16 cellular contexts compared by ENCODE assay signal in genomic region chr14:104395276-104395675, GRCh38.
DNase-seq lines count a peak whose midpoint lies in the region; ATAC-seq, FAIRE-seq and TF ChIP-seq lines count a peak whose summit lies in the region.
"Had no signal": no experiment of that assay in that cellular context is flagged by ENCODE, and none has a peak within 500 bp of the region (broad histone marks: within the 10 kb centered on the region; RNA-seq: fewer than 3 reads in every experiment).

No MANE protein-coding gene starts in this region.

- peaks cover 15% of the 10 kb centered on the region for H3K9me3 Mint-ChIP-seq in T-helper 2 cell treated with Interferon-gamma antibody and Interleukin-4, amounts not matched to agents 5 μg/mL and 100 μg/mL, for 36 hours
- H3K9me3 Mint-ChIP-seq in CD4-positive, alpha-beta T cell: no peaks in the 10 kb centered on the region
- H3K9me3 Mint-ChIP-seq in activated T-helper 17 cell treated with anti-CD3 and anti-CD28 coated beads, Interleukin-2, amount 50 U/mL, for 72 hours: peaks cover 9% of the 10 kb centered on the region
- peaks cover 0 to 25% (median 9%) of the 10 kb centered on the region in 9 donors for H3K9me3 Mint-ChIP-seq in naive thymus-derived CD8-positive, alpha-beta T cell

- peaks cover 3% of the 10 kb centered on the region for H3K36me3 Mint-ChIP-seq in T-helper 2 cell treated with Interferon-gamma antibody and Interleukin-4, amounts not matched to agents 5 μg/mL and 100 μg/mL, for 36 hours (ENCODE audit: low read depth)
- H3K36me3 Mint-ChIP-seq in CD4-positive, alpha-beta T cell (ENCODE audit: low read depth): peaks cover 4% of the 10 kb centered on the region
- H3K36me3 Mint-ChIP-seq in activated T-helper 17 cell treated with anti-CD3 and anti-CD28 coated beads, Interleukin-2, amount 50 U/mL, for 72 hours (ENCODE audit: low read depth): no peaks in the 10 kb centered on the region
- peaks cover 2 to 7% (median 6%) of the 10 kb centered on the region in 3 donors for H3K36me3 Mint-ChIP-seq in naive thymus-derived CD8-positive, alpha-beta T cell

- intact Hi-C loops in CD4-positive, alpha-beta T cell (cut with DNase I, micrococcal nuclease): no loop called here

- peak overlapping the region; percentile 39 for H3K27ac Mint-ChIP-seq in T-helper 2 cell treated with Interferon-gamma antibody and Interleukin-4, amounts not matched to agents 5 μg/mL and 100 μg/mL, for 36 hours
- peak overlapping the region; percentile 89 for H3K27ac Mint-ChIP-seq in CD4-positive, alpha-beta T cell
- H3K27ac Mint-ChIP-seq in activated T-helper 17 cell treated with anti-CD3 and anti-CD28 coated beads, Interleukin-2, amount 50 U/mL, for 72 hours: no peak overlapping the region
- peak overlapping the region; percentile 89 to 99 (median 97) for H3K27ac Mint-ChIP-seq in naive thymus-derived CD8-positive, alpha-beta T cell

- TF ChIP-seq POLR2A in H54 (IDR thresholded peaks at IDR 0.05; ENCODE audit: low read depth, low read length): no peak

- POLR2A ChIA-PET in CD4-positive, alpha-beta T cell (lab: Charles Lee): no interaction called here
- POLR2A ChIA-PET in naive thymus-derived CD8-positive, alpha-beta T cell (lab: Charles Lee): no interaction called here

- no peak for DNase-seq in T-helper 2 cell treated with Interferon-gamma antibody and Interleukin-4, amounts not matched to agents 5 μg/mL and 100 μg/mL, for 36 hours (ENCODE audit: low spot score)
- DNase-seq in T-helper 2 cell: no peak
- no peak for DNase-seq in CD4-positive, alpha-beta T cell
- DNase-seq in naive thymus-derived CD8-positive, alpha-beta T cell: peak in 1 of 10 donors; percentile 24
- DNase-seq in COR-L47 (lab: John Stamatoyannopoulos, UW): no peak
- DNase-seq in H54 (ENCODE audit: insufficient read length, low spot score): no peak
- no peak for DNase-seq in frontal cortex (ENCODE audit: low spot score in 2 of 2)
- DNase-seq: activated gamma-delta T cell, C1 segment of cervical spinal cord, hypothalamus, mesenchymal stem cell, MG63, WERI-Rb-1 had no signal

- no peaks in the 10 kb centered on the region for H3K27me3 ChIP-seq in CD4-positive, alpha-beta T cell (ENCODE audit: control insufficient read depth, insufficient read depth, low read length)
- H3K27me3 ChIP-seq: MG63 had no signal

- peaks cover 34% of the 10 kb centered on the region for H3K4me1 Mint-ChIP-seq in T-helper 2 cell treated with Interferon-gamma antibody and Interleukin-4, amounts not matched to agents 5 μg/mL and 100 μg/mL, for 36 hours (ENCODE audit: low read depth)
- H3K4me1 Mint-ChIP-seq in CD4-positive, alpha-beta T cell (ENCODE audit: low read depth): peaks cover 76% of the 10 kb centered on the region
- peaks cover 38% of the 10 kb centered on the region for H3K4me1 Mint-ChIP-seq in activated T-helper 17 cell treated with anti-CD3 and anti-CD28 coated beads, Interleukin-2, amount 50 U/mL, for 72 hours
- H3K4me1 Mint-ChIP-seq in naive thymus-derived CD8-positive, alpha-beta T cell: peaks cover 45 to 81% (median 79%) of the 10 kb centered on the region in 4 donors

- H3K27me3 Mint-ChIP-seq in T-helper 2 cell treated with Interferon-gamma antibody and Interleukin-4, amounts not matched to agents 5 μg/mL and 100 μg/mL, for 36 hours (ENCODE audit: low read depth): no peaks in the 10 kb centered on the region
- no peaks in the 10 kb centered on the region for H3K27me3 Mint-ChIP-seq in CD4-positive, alpha-beta T cell
- H3K27me3 Mint-ChIP-seq in activated T-helper 17 cell treated with anti-CD3 and anti-CD28 coated beads, Interleukin-2, amount 50 U/mL, for 72 hours: no peaks in the 10 kb centered on the region
- H3K27me3 Mint-ChIP-seq in naive thymus-derived CD8-positive, alpha-beta T cell: no peaks in the 10 kb centered on the region

- no peak overlapping the region for H3K27ac ChIP-seq in CD4-positive, alpha-beta T cell (ENCODE audit: low read depth, low read length)
- H3K27ac ChIP-seq: WERI-Rb-1 had no signal

- FAIRE-seq in H54 (lab: Jason Lieb, UNC) (no peak), frontal cortex (lab: Jason Lieb, UNC) (no peak)
- FAIRE-seq: A204.1, GM18507 had no signal

- CTCF ChIA-PET in CD4-positive, alpha-beta T cell (lab: Charles Lee): interaction anchor here (0.6 kb wide), 1 partner anchor 94 kb away, joined by 3 read pairs; no protein-coding TSS in a partner anchor

- no peak for TF ChIP-seq CTCF in CD4-positive, alpha-beta T cell (IDR thresholded peaks at IDR 0.05)

- peaks cover 8% of the 10 kb centered on the region for H3K9me3 ChIP-seq in CD4-positive, alpha-beta T cell (ENCODE audit: control insufficient read depth, low read length)
- H3K9me3 ChIP-seq: MG63 had no signal

- no peak for ATAC-seq in CD4-positive, alpha-beta T cell (ENCODE audit: poor library complexity)
- ATAC-seq in activated T-helper 17 cell treated with anti-CD3 and anti-CD28 coated beads, Interleukin-2, amount 50 U/mL, for 72 hours (replicated peaks): no peak
- ATAC-seq in naive thymus-derived CD8-positive, alpha-beta T cell: no peak

- peak overlapping the region; percentile 11 for H3K4me3 Mint-ChIP-seq in T-helper 2 cell treated with Interferon-gamma antibody and Interleukin-4, amounts not matched to agents 5 μg/mL and 100 μg/mL, for 36 hours
- H3K4me3 Mint-ChIP-seq in CD4-positive, alpha-beta T cell: peak overlapping the region; percentile 89
- H3K4me3 Mint-ChIP-seq in activated T-helper 17 cell treated with anti-CD3 and anti-CD28 coated beads, Interleukin-2, amount 50 U/mL, for 72 hours: peak overlapping the region; percentile 44
- H3K4me3 Mint-ChIP-seq in naive thymus-derived CD8-positive, alpha-beta T cell: peak overlapping the region in 9 of 10 donors; percentile 38 to 95 (median 86)

Comparison
In these comparisons a context has a peak if more than half of its experiments do, and no peak if none do; other contexts are left out.
1. H3K4me3 Mint-ChIP-seq: peak in every context shown above with its lines; median percentile 89 in CD4-positive, alpha-beta T cell; 86 in naive thymus-derived CD8-positive, alpha-beta T cell; 44 in activated T-helper 17 cell treated with anti-CD3 and anti-CD28 coated beads, Interleukin-2, amount 50 U/mL, for 72 hours; 11 in T-helper 2 cell treated with Interferon-gamma antibody and Interleukin-4, amounts not matched to agents 5 μg/mL and 100 μg/mL, for 36 hours.